Comparison of ENCODE assay signal across 8 cellular contexts in the genomic region with DNA sequence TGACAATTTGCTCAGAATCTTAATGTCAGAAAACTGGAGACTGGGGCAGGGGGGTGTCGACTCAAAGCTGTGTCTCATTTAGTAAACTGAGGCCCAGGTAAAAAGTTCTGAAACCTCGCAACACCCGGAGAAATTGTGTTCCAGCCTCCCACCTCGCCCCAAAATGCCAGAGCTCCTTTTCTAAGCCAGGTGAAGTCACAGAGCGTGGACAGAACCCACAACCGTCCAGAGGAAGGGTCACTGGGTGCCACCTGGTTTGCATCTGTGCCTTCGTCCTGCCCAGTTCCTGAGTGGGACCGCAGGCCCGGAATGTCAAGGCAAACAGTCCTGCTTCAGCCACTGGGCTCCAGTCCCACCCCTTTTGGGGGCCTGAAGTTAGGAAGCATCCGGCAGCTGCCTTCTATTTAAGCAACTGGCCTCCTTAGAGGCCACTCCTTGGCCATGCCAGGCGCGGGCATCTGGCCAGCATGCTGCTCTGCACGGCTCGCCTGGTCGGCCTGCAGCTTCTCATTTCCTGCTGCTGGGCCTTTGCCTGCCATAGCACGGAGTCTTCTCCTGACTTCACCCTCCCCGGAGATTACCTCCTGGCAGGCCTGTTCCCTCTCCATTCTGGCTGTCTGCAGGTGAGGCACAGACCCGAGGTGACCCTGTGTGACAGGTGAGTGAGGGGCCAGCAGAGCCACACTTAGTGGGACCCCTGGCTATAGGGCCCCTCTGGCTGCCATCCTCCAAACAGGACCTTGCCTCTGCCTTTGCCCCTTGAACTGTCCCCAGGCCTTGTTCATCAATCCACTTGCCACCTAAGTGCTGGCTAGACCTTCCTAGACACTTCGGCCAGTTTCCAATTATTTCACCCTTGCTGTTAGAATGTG. TPM values are rescaled to one million over a fixed set of nuclear protein-coding genes. Genes with fewer than 3 reads are reported as not detected.
A peak's percentile ranks its signal among the peaks of the same experiment; 100 is the strongest.
DNase-seq lines count a peak whose midpoint lies in the region; ATAC-seq and TF ChIP-seq lines count a peak whose summit lies in the region.

Gene TAS1R1, plus strand, starts transcription at position 401 of the 872 bp plus-strand sequence. Its CDS starts 67 bp downstream, at position 468.

- no peak for DNase-seq in GM23338 (ENCODE audit: low spot score)
- no peak for DNase-seq in WTC11 (ENCODE audit: low spot score)
- peak; percentile 28 for DNase-seq in globus pallidus (ENCODE audit: low spot score)
- no peak for DNase-seq in trophoblast cell
- DNase-seq in hepatic stellate cell (ENCODE audit: low spot score): no peak
- no peak for DNase-seq in occipital lobe (lab: John Stamatoyannopoulos, UW)

- no CpG with 5 or more reads among the region's 19 CpGs for WGBS in trophoblast cell (ENCODE audit: extremely low coverage, insufficient coverage, insufficient read length)

- H2AFZ ChIP-seq in GM23338 (peak within 1 kb of the TSS; percentile 87), trophoblast cell (ENCODE audit: insufficient read depth, low read length, poor library complexity) (peak within 1 kb of the TSS; percentile 86)

- H3K4me2 ChIP-seq in GM23338 (peak within 1 kb of the TSS; percentile 91), trophoblast cell (ENCODE audit: low read length) (peak within 1 kb of the TSS; percentile 96)

- peaks cover 2% of the 10 kb centered on the region for H3K79me1 ChIP-seq in trophoblast cell (ENCODE audit: low read length)

- peaks cover 2% of the 10 kb centered on the region for H3K9me3 ChIP-seq in trophoblast cell (ENCODE audit: insufficient read depth, low read depth, low read length)

- ATAC-seq in GM23338 (no peak; the same call in 2 of the 3 replicates), WTC11 (no peak), HG03442 (IDR thresholded peaks at IDR 0.05; ENCODE audit: unreplicated experiment) (no peak), HG03520 (IDR thresholded peaks at IDR 0.05; ENCODE audit: unreplicated experiment) (no peak)

- no peak within 1 kb of the TSS for H2BK12ac ChIP-seq in trophoblast cell (ENCODE audit: low read length)

- H4K12ac ChIP-seq in trophoblast cell (ENCODE audit: low read depth, low read length): peak within 1 kb of the TSS; percentile 82

- no peak within 1 kb of the TSS for H3K23ac ChIP-seq in trophoblast cell (ENCODE audit: low read length)

- H3K4me3 Mint-ChIP-seq in GM23338 (peak within 1 kb of the TSS; percentile 85), WTC11 (peak within 1 kb of the TSS; percentile 58)

- peak within 1 kb of the TSS; percentile 71 for H3K14ac ChIP-seq in trophoblast cell (ENCODE audit: low read length)

- CTCF ChIA-PET in WTC11 (lab: Charles Lee): interaction anchor here (0.8 to 3.8 kb wide), 22 partner anchors 11 to 515 kb away, joined by 3 to 21 read pairs (median 4); partner anchors contain the start of genes ACOT7, DNAJC11 and ZBTB48

- H4K91ac ChIP-seq in trophoblast cell (ENCODE audit: low read depth, low read length): peak within 1 kb of the TSS; percentile 71

- H3K4me3 ChIP-seq in GM23338 (peak within 1 kb of the TSS; percentile 96), trophoblast cell (ENCODE audit: low read depth, low read length) (peak within 1 kb of the TSS; percentile 98)

- peaks cover 9% of the 10 kb centered on the region for H3K4me1 ChIP-seq in GM23338 (ENCODE audit: insufficient read depth)
- H3K4me1 ChIP-seq in trophoblast cell (ENCODE audit: control insufficient read depth in 1 of 2, insufficient read depth in 2 of 2, low read length in 2 of 2): peaks cover 3% of the 10 kb centered on the region in 2 experiments

- H3K9me3 Mint-ChIP-seq in GM23338 (no peaks in the 10 kb centered on the region), WTC11 (no peaks in the 10 kb centered on the region)

- no peaks in the 10 kb centered on the region for H3K9me2 ChIP-seq in GM23338 (ENCODE audit: insufficient read depth)

- no peak within 1 kb of the TSS for H2BK120ac ChIP-seq in trophoblast cell (ENCODE audit: insufficient read depth, low read length, poor library complexity)

- POLR2A ChIA-PET in WTC11 (lab: Charles Lee): interaction anchor here (0.9 kb wide), 1 partner anchor 25 kb away, joined by 3 read pairs; the partner anchor contains the start of gene ZBTB48

- peaks cover 36% of the 10 kb centered on the region for H3K79me2 ChIP-seq in GM23338 (replicated peaks; ENCODE audit: insufficient read depth)
- H3K79me2 ChIP-seq in trophoblast cell (ENCODE audit: control insufficient read depth, insufficient read depth, low read length, poor library complexity): peaks cover 8% of the 10 kb centered on the region

- H3K4ac ChIP-seq in trophoblast cell (ENCODE audit: low read depth, low read length): peak within 1 kb of the TSS; percentile 64

- peaks cover 17% of the 10 kb centered on the region for H4K20me1 ChIP-seq in GM23338 (replicated peaks; ENCODE audit: insufficient read depth)

- peak within 1 kb of the TSS; percentile 82 for H2BK5ac ChIP-seq in trophoblast cell (ENCODE audit: low read depth, low read length, poor library complexity)

- TF ChIP-seq CTCF in GM23338 (conservative IDR thresholded peaks at IDR 0.05; ENCODE audit: low read depth in 2 of 2) (no peak), WTC11 (IDR thresholded peaks at IDR 0.05) (no peak)

- H3K36me3 ChIP-seq in GM23338 (ENCODE audit: insufficient read depth): peaks cover 5% of the 10 kb centered on the region; the same call in 1 of the 2 replicates
- H3K36me3 ChIP-seq in trophoblast cell (ENCODE audit: control insufficient read depth in 1 of 2, insufficient read depth in 2 of 2, low read length in 2 of 2): peaks cover 3 to 6% of the 10 kb centered on the region in 2 experiments

- no peak within 1 kb of the TSS for H3K27ac ChIP-seq in GM23338 (ENCODE audit: low read depth)
- no peak within 1 kb of the TSS for H3K27ac ChIP-seq in trophoblast cell (ENCODE audit: low read depth, low read length)

- H3K4me1 Mint-ChIP-seq in GM23338: peaks cover 9% of the 10 kb centered on the region
- peaks cover 12% of the 10 kb centered on the region for H3K4me1 Mint-ChIP-seq in WTC11

- peaks cover 5% of the 10 kb centered on the region for H3K27me3 Mint-ChIP-seq in GM23338 (ENCODE audit: insufficient read depth, low read depth, poor library complexity)
- H3K27me3 Mint-ChIP-seq in WTC11 (ENCODE audit: low read depth): no peaks in the 10 kb centered on the region; the same call in 1 of the 2 replicates

- no peak within 1 kb of the TSS for H3K27ac Mint-ChIP-seq in GM23338
- H3K27ac Mint-ChIP-seq in WTC11: no peak within 1 kb of the TSS

- 0 out of 2 replicates have a peak, but pooled peaks cover 3% of the 10 kb centered on the region for H3F3A ChIP-seq in GM23338 (replicated peaks; ENCODE audit: low read depth)

- H3K9ac ChIP-seq in trophoblast cell (ENCODE audit: low read length): peak within 1 kb of the TSS; percentile 100

- peak within 1 kb of the TSS; percentile 87 for H3K18ac ChIP-seq in trophoblast cell (ENCODE audit: low read length)

- peak within 1 kb of the TSS; percentile 97 for H4K8ac ChIP-seq in trophoblast cell (ENCODE audit: low read depth, low read length)

- H2AK5ac ChIP-seq in trophoblast cell (ENCODE audit: low read length): no peak within 1 kb of the TSS

- H3K36me3 Mint-ChIP-seq in GM23338 (ENCODE audit: low read depth) (peaks cover 12% of the 10 kb centered on the region), WTC11 (peaks cover 3% of the 10 kb centered on the region)

- H3K27me3 ChIP-seq in GM23338 (ENCODE audit: insufficient read depth) (no peaks in the 10 kb centered on the region), trophoblast cell (ENCODE audit: insufficient read depth, low read length) (no peaks in the 10 kb centered on the region)

TF ChIP-seq in GM23338, 12 proteins besides CTCF, POLR2A, EP300 and RAD21:
- TF ChIP-seq CREB1 (CRISPR knock-in tag; IDR thresholded peaks at IDR 0.05; ENCODE audit: low read depth) (no peak), POLR2AphosphoS5 (IDR thresholded peaks at IDR 0.05; ENCODE audit: low read depth) (no peak), NANOG (IDR thresholded peaks at IDR 0.05; ENCODE audit: borderline replicate concordance) (no peak), JUNB (IDR thresholded peaks at IDR 0.05; ENCODE audit: unreplicated experiment) (no peak)
TF ChIP-seq in GM23338: peak in this region for 0.

TF ChIP-seq in WTC11, 78 proteins besides CTCF, POLR2A, EP300 and RAD21:
- TF ChIP-seq, protein P1, sequence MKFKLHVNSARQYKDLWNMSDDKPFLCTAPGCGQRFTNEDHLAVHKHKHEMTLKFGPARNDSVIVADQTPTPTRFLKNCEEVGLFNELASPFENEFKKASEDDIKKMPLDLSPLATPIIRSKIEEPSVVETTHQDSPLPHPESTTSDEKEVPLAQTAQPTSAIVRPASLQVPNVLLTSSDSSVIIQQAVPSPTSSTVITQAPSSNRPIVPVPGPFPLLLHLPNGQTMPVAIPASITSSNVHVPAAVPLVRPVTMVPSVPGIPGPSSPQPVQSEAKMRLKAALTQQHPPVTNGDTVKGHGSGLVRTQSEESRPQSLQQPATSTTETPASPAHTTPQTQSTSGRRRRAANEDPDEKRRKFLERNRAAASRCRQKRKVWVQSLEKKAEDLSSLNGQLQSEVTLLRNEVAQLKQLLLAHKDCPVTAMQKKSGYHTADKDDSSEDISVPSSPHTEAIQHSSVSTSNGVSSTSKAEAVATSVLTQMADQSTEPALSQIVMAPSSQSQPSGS (CRISPR knock-in tag; IDR thresholded peaks at IDR 0.05; ENCODE audit: borderline replicate concordance, low read depth): no peak
- TF ChIP-seq, protein P2, sequence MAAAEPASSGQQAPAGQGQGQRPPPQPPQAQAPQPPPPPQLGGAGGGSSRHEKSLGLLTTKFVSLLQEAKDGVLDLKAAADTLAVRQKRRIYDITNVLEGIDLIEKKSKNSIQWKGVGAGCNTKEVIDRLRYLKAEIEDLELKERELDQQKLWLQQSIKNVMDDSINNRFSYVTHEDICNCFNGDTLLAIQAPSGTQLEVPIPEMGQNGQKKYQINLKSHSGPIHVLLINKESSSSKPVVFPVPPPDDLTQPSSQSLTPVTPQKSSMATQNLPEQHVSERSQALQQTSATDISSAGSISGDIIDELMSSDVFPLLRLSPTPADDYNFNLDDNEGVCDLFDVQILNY (CRISPR knock-in tag; IDR thresholded peaks at IDR 0.05): no peak
- no peak for TF ChIP-seq CREM (CRISPR knock-in tag; IDR thresholded peaks at IDR 0.05)
- TF ChIP-seq ZNF416 (CRISPR knock-in tag; IDR thresholded peaks at IDR 0.05): no peak

RNA-seq across cellular contexts. Expression of gene TAS1R1, which starts in this region (rescaled TPM):
- not detected in 2 replicates for total RNA-seq in GM23338 (2014; rRNA removed; shearing (Covaris generic))
- 0.19 TPM in 1 of 2 replicates, not detected in the other for polyA plus RNA-seq in GM23338 (2016; fragmentation: Nextera tagmentation; extraction: Ambion mirVana)
- 0.11 to 0.16 TPM in 2 of 3 replicates, not detected in the other for total RNA-seq in WTC11 (2021)
- not detected in 2 replicates for polyA plus RNA-seq in trophoblast cell (2013)
- not detected for total RNA-seq in occipital lobe
